8 cellular contexts compared by ENCODE assay signal in the genomic region with DNA sequence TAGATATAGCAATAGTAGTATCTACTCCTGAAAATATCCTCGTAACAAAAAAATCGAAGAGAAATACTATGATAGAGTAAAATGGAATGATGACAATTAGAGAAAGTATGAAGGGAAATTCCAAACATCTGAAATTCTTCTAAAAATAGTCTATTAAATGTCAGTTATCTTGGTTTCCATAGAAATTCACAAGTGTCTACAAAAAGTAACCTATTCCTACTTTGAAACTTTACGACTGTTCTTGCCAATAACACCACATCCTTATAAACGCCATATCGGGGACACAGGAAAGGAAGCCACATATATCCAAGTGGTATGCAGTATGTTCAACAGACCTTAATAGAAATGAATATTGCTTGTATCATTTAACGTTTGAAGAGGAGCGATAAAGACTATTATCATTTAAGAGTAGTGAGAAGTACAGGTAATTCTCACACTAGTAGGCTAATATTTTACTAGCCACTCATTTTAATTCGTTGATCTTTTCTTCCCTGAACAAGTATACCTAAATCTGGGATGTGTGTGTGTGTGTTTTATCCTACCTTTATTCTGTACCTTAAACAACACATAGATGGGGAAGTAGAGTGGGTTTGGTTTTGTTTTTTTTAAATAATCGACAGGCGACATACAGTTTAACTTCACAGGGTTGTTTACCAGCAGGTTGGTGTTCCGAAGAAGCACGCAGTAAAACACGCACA. TPM values are rescaled to one million over a fixed set of nuclear protein-coding genes. Genes with fewer than 3 reads are reported as not detected.
DNase-seq lines count a peak whose midpoint lies in the region; ATAC-seq and TF ChIP-seq lines count a peak whose summit lies in the region.

No MANE protein-coding gene starts in this region.

- no peak for TF ChIP-seq CTCF in stomach (IDR thresholded peaks at IDR 0.05)

- no peak overlapping the region for H3K27ac ChIP-seq in iPS DF 6.9 (ENCODE audit: low read length)
- H3K27ac ChIP-seq in stomach = no peak overlapping the region

- POLR2A ChIA-PET in activated CD4-positive, alpha-beta memory T cell treated with anti-CD3 and anti-CD28 coated beads for 36 hours (lab: Charles Lee) = no interaction called here
- POLR2A ChIA-PET in activated CD4-positive, alpha-beta memory T cell treated with anti-CD3 and anti-CD28 coated beads, Interleukin-2, amount 10 ng/mL, durations not matched to agents 7 days and 5 days (lab: Charles Lee) = no interaction called here

- CTCF ChIA-PET in activated CD4-positive, alpha-beta memory T cell treated with anti-CD3 and anti-CD28 coated beads for 36 hours (lab: Charles Lee) = interaction anchor here (0.8 to 1.2 kb wide), 2 partner anchors 16 to 162 kb away, joined by 3 to 5 read pairs; no protein-coding TSS in a partner anchor
- CTCF ChIA-PET in activated CD4-positive, alpha-beta memory T cell treated with anti-CD3 and anti-CD28 coated beads, Interleukin-2, amount 10 ng/mL, durations not matched to agents 7 days and 5 days (lab: Charles Lee) = no interaction called here

- H3K27me3 Mint-ChIP-seq in activated CD4-positive, alpha-beta memory T cell treated with anti-CD3 and anti-CD28 coated beads for 36 hours = peaks cover 20% of the 10 kb centered on the region
- H3K27me3 Mint-ChIP-seq in activated CD4-positive, alpha-beta memory T cell treated with anti-CD3 and anti-CD28 coated beads, Interleukin-2, amount 10 ng/mL, durations not matched to agents 7 days and 5 days = peaks cover 40% of the 10 kb centered on the region
- peaks cover 11% of the 10 kb centered on the region for H3K27me3 Mint-ChIP-seq in activated naive CD8-positive, alpha-beta T cell

- TF ChIP-seq POLR2A in stomach (IDR thresholded peaks at IDR 0.05) = no peak

- H3K36me3 Mint-ChIP-seq in activated CD4-positive, alpha-beta memory T cell treated with anti-CD3 and anti-CD28 coated beads for 36 hours = no peaks in the 10 kb centered on the region
- H3K36me3 Mint-ChIP-seq in activated CD4-positive, alpha-beta memory T cell treated with anti-CD3 and anti-CD28 coated beads, Interleukin-2, amount 10 ng/mL, durations not matched to agents 7 days and 5 days (ENCODE audit: low read depth) = peaks cover 7% of the 10 kb centered on the region
- H3K36me3 Mint-ChIP-seq in activated naive CD8-positive, alpha-beta T cell = peaks cover 2% of the 10 kb centered on the region

- H3K4me3 ChIP-seq in iPS DF 6.9 (ENCODE audit: low read length) (peak overlapping the region; percentile 66; the same call in 1 of the 2 replicates), stomach (peak overlapping the region; percentile 71 to 80 (median 78))

- no peak for ATAC-seq in GM21717 (IDR thresholded peaks at IDR 0.05; ENCODE audit: unreplicated experiment)

- H3K36me3 ChIP-seq in iPS DF 6.9 (ENCODE audit: control insufficient read depth, insufficient read depth, low read length) = no peaks in the 10 kb centered on the region
- H3K36me3 ChIP-seq in stomach = no peaks in the 10 kb centered on the region

- intact Hi-C loops in activated CD4-positive, alpha-beta memory T cell treated with anti-CD3 and anti-CD28 coated beads for 36 hours (cut with micrococcal nuclease) = no loop called here
- intact Hi-C loops in stomach (cut with DNase I; ENCODE audit: low total_unique reads) = no loop called here

- WGBS in iPS DF 6.9 (ENCODE audit: insufficient coverage, insufficient read length) = 100% methylated on average over 1 of the region's 13 CpGs
- 34 to 47% (median 43%) methylated on average over 13 of the region's 13 CpGs for WGBS in stomach, 5 donors

- peaks cover 9% of the 10 kb centered on the region for H3K4me1 Mint-ChIP-seq in activated CD4-positive, alpha-beta memory T cell treated with anti-CD3 and anti-CD28 coated beads for 36 hours (ENCODE audit: low read depth)
- H3K4me1 Mint-ChIP-seq in activated CD4-positive, alpha-beta memory T cell treated with anti-CD3 and anti-CD28 coated beads, Interleukin-2, amount 10 ng/mL, durations not matched to agents 7 days and 5 days = peaks cover 13% of the 10 kb centered on the region
- peaks cover 12% of the 10 kb centered on the region for H3K4me1 Mint-ChIP-seq in activated naive CD8-positive, alpha-beta T cell (ENCODE audit: low read depth)

- no peak for TF ChIP-seq EP300 in stomach (IDR thresholded peaks at IDR 0.05)

- no peaks in the 10 kb centered on the region for H3K9me3 ChIP-seq in iPS DF 6.9 (ENCODE audit: control insufficient read depth, insufficient read depth, low read length)
- H3K9me3 ChIP-seq in stomach = no peaks in the 10 kb centered on the region

- H3K4me3 Mint-ChIP-seq in activated CD4-positive, alpha-beta memory T cell treated with anti-CD3 and anti-CD28 coated beads for 36 hours = no peak overlapping the region
- no peak overlapping the region for H3K4me3 Mint-ChIP-seq in activated CD4-positive, alpha-beta memory T cell treated with anti-CD3 and anti-CD28 coated beads, Interleukin-2, amount 10 ng/mL, durations not matched to agents 7 days and 5 days
- peak overlapping the region; percentile 61 for H3K4me3 Mint-ChIP-seq in activated naive CD8-positive, alpha-beta T cell

- no peaks in the 10 kb centered on the region for H3K27me3 ChIP-seq in iPS DF 6.9 (ENCODE audit: control insufficient read depth, insufficient read depth, low read length)
- peaks cover 0 to 37% (median 14%) of the 10 kb centered on the region in 3 donors for H3K27me3 ChIP-seq in stomach

- DNase-seq in activated CD4-positive, alpha-beta memory T cell treated with anti-CD3 and anti-CD28 coated beads for 36 hours = no peak
- no peak for DNase-seq in activated CD4-positive, alpha-beta memory T cell treated with anti-CD3 and anti-CD28 coated beads, Interleukin-2, amount 10 ng/mL, durations not matched to agents 7 days and 5 days
- DNase-seq in iPS DF 6.9 (ENCODE audit: low read depth, low spot score) = no peak
- no peak for DNase-seq in stomach
- no peak for DNase-seq in NCI-H1417 treated with DMSO at 0.1 percent for 48 hours (lab: John Stamatoyannopoulos, UW)
- no peak for DNase-seq in NCI-H2107 treated with DMSO at 0.1 percent for 48 hours (lab: John Stamatoyannopoulos, UW; ENCODE audit: unreplicated experiment)

- peak overlapping the region; percentile 4 for H3K27ac Mint-ChIP-seq in activated CD4-positive, alpha-beta memory T cell treated with anti-CD3 and anti-CD28 coated beads for 36 hours
- H3K27ac Mint-ChIP-seq in activated CD4-positive, alpha-beta memory T cell treated with anti-CD3 and anti-CD28 coated beads, Interleukin-2, amount 10 ng/mL, durations not matched to agents 7 days and 5 days = no peak overlapping the region
- no peak overlapping the region for H3K27ac Mint-ChIP-seq in activated naive CD8-positive, alpha-beta T cell

- no peaks in the 10 kb centered on the region for H3K9me3 Mint-ChIP-seq in activated CD4-positive, alpha-beta memory T cell treated with anti-CD3 and anti-CD28 coated beads for 36 hours
- no peaks in the 10 kb centered on the region for H3K9me3 Mint-ChIP-seq in activated CD4-positive, alpha-beta memory T cell treated with anti-CD3 and anti-CD28 coated beads, Interleukin-2, amount 10 ng/mL, durations not matched to agents 7 days and 5 days
- H3K9me3 Mint-ChIP-seq in activated naive CD8-positive, alpha-beta T cell (ENCODE audit: low read depth) = no peaks in the 10 kb centered on the region

- H3K4me1 ChIP-seq in iPS DF 6.9 (ENCODE audit: control insufficient read depth, insufficient read depth, low read length) (no peaks in the 10 kb centered on the region; the same call in 1 of the 2 replicates), stomach (peaks cover 12 to 24% (median 19%) of the 10 kb centered on the region in 4 donors)

RNA-seq across cellular contexts. Expression of a gene that starts 1.2 kb away (rescaled TPM):
- under 1 TPM; 0.21 to 0.27 TPM for total RNA-seq in activated CD4-positive, alpha-beta memory T cell treated with anti-CD3 and anti-CD28 coated beads for 36 hours
- total RNA-seq in activated CD4-positive, alpha-beta memory T cell treated with anti-CD3 and anti-CD28 coated beads, Interleukin-2, amount 10 ng/mL, durations not matched to agents 7 days and 5 days = under 1 TPM; 0.08 to 0.13 TPM
- total RNA-seq in stomach = 10 to 100 TPM in 1 of 5 donors, 1 to 10 TPM in 2, under 1 TPM in 1, not detected in 1; 0.29 to 10.1 (median 3.7) TPM
- 1 to 10 TPM in 1 of 3 donors, under 1 TPM in 2; 0.65 to 2.2 (median 0.76) TPM for polyA plus RNA-seq in stomach

RNA-seq across cellular contexts. Expression of a gene that starts 15.1 kb away (rescaled TPM):
- 10 to 100 TPM; 34.5 to 36.4 TPM for total RNA-seq in activated CD4-positive, alpha-beta memory T cell treated with anti-CD3 and anti-CD28 coated beads for 36 hours
- total RNA-seq in activated CD4-positive, alpha-beta memory T cell treated with anti-CD3 and anti-CD28 coated beads, Interleukin-2, amount 10 ng/mL, durations not matched to agents 7 days and 5 days = 10 to 100 TPM; 18.9 to 19.3 TPM
- total RNA-seq in stomach = 10 to 100 TPM; 34.2 to 64.9 (median 46.0) TPM
- polyA plus RNA-seq in stomach = 10 to 100 TPM; 18.3 to 35.3 (median 24.8) TPM
